1 cellular context compared by ENCODE assay signal in genomic region chr22:50396751-50397370, GRCh38.
A peak's percentile ranks its signal among the peaks of the same experiment; 100 is the strongest.
TF ChIP-seq lines count a peak whose summit lies in the region.

No MANE protein-coding gene starts in this region.

TF ChIP-seq in HepG2, 621 proteins besides CTCF, POLR2A, EP300 and RAD21 (continued from another document and continues in another):
- no peak for TF ChIP-seq E2F2 (CRISPR knock-in tag; IDR thresholded peaks at IDR 0.05; ENCODE audit: borderline replicate concordance)
- TF ChIP-seq ZNF142 (CRISPR knock-in tag; IDR thresholded peaks at IDR 0.05), result no peak
- peak; percentile 83 for TF ChIP-seq ZNF18 (CRISPR knock-in tag; IDR thresholded peaks at IDR 0.05; ENCODE audit: insufficient replicate concordance)
- no peak for TF ChIP-seq ZNF572 (CRISPR knock-in tag; IDR thresholded peaks at IDR 0.05)
- peak; percentile 96 for TF ChIP-seq RARA (CRISPR knock-in tag; IDR thresholded peaks at IDR 0.05)
- no peak for TF ChIP-seq LCORL (IDR thresholded peaks at IDR 0.05)
- peak; percentile 97 for TF ChIP-seq LCORL (CRISPR knock-in tag; IDR thresholded peaks at IDR 0.05)
- TF ChIP-seq MAF1 (CRISPR knock-in tag; IDR thresholded peaks at IDR 0.05; ENCODE audit: borderline replicate concordance), result no peak
- no peak for TF ChIP-seq ZHX1 (CRISPR knock-in tag; IDR thresholded peaks at IDR 0.05; ENCODE audit: low read depth)
- TF ChIP-seq ZNF329 (CRISPR knock-in tag; IDR thresholded peaks at IDR 0.05; ENCODE audit: low read depth), result no peak; the same call in 1 of the 2 replicates
- 0 out of 2 replicates have a peak, but pooled peaks have one; percentile 12 for TF ChIP-seq ZNF546 (CRISPR knock-in tag; conservative IDR thresholded peaks at IDR 0.05)
- TF ChIP-seq MNT (IDR thresholded peaks at IDR 0.05), result no peak
- TF ChIP-seq ZNF562 (CRISPR knock-in tag; IDR thresholded peaks at IDR 0.05; ENCODE audit: borderline replicate concordance), result no peak
- no peak for TF ChIP-seq ZNF224 (CRISPR knock-in tag; IDR thresholded peaks at IDR 0.05)
- no peak for TF ChIP-seq KMT2B (CRISPR knock-in tag; IDR thresholded peaks at IDR 0.05)
- TF ChIP-seq SOX5 (CRISPR knock-in tag; IDR thresholded peaks at IDR 0.05; ENCODE audit: borderline replicate concordance), result peak; percentile 90
- 0 out of 2 replicates have a peak, but pooled peaks have one; percentile 70 for TF ChIP-seq ZSCAN21 (CRISPR knock-in tag; IDR thresholded peaks at IDR 0.05; ENCODE audit: borderline replicate concordance)
- TF ChIP-seq ZNF451 (CRISPR knock-in tag; IDR thresholded peaks at IDR 0.05), result no peak
- no peak for TF ChIP-seq EHMT2 (IDR thresholded peaks at IDR 0.05; ENCODE audit: borderline replicate concordance, low read depth, low read length)
- peak; percentile 72; the same call in 1 of the 2 replicates for TF ChIP-seq ZBTB25 (CRISPR knock-in tag; IDR thresholded peaks at IDR 0.05)
- TF ChIP-seq ZNF343 (CRISPR knock-in tag; IDR thresholded peaks at IDR 0.05), result no peak
- TF ChIP-seq KLF15 (CRISPR knock-in tag; IDR thresholded peaks at IDR 0.05; ENCODE audit: borderline replicate concordance), result no peak
- no peak for TF ChIP-seq RBFOX2 (IDR thresholded peaks at IDR 0.05; ENCODE audit: low read depth, low read length)
- peak; percentile 36; the same call in 1 of the 2 replicates for TF ChIP-seq ZHX2 (IDR thresholded peaks at IDR 0.05; ENCODE audit: low read depth)
- peak; percentile 77; the same call in 1 of the 2 replicates for TF ChIP-seq ZHX2 (CRISPR knock-in tag; IDR thresholded peaks at IDR 0.05; ENCODE audit: borderline replicate concordance)
- TF ChIP-seq IRX3 (CRISPR knock-in tag; IDR thresholded peaks at IDR 0.05; ENCODE audit: borderline replicate concordance, low read depth), result no peak
- TF ChIP-seq ETV5 (CRISPR knock-in tag; IDR thresholded peaks at IDR 0.05; ENCODE audit: borderline replicate concordance), result peak; percentile 99
- no peak for TF ChIP-seq KLF11 (CRISPR knock-in tag; IDR thresholded peaks at IDR 0.05)
- no peak for TF ChIP-seq TBP (CRISPR knock-in tag; IDR thresholded peaks at IDR 0.05)
- no peak; the same call in 1 of the 2 replicates for TF ChIP-seq HOMEZ (CRISPR knock-in tag; IDR thresholded peaks at IDR 0.05; ENCODE audit: low read depth)
- TF ChIP-seq ZNF205 (CRISPR knock-in tag; IDR thresholded peaks at IDR 0.05), result peak; percentile 87; the same call in 1 of the 2 replicates
- no peak for TF ChIP-seq ZNF180 (CRISPR knock-in tag; IDR thresholded peaks at IDR 0.05; ENCODE audit: borderline replicate concordance, low read depth)
- 0 out of 2 replicates have a peak, but pooled peaks have one; percentile 48 for TF ChIP-seq ZNF264 (CRISPR knock-in tag; IDR thresholded peaks at IDR 0.05)
